11 cellular contexts compared by ENCODE assay signal in the genomic region with DNA sequence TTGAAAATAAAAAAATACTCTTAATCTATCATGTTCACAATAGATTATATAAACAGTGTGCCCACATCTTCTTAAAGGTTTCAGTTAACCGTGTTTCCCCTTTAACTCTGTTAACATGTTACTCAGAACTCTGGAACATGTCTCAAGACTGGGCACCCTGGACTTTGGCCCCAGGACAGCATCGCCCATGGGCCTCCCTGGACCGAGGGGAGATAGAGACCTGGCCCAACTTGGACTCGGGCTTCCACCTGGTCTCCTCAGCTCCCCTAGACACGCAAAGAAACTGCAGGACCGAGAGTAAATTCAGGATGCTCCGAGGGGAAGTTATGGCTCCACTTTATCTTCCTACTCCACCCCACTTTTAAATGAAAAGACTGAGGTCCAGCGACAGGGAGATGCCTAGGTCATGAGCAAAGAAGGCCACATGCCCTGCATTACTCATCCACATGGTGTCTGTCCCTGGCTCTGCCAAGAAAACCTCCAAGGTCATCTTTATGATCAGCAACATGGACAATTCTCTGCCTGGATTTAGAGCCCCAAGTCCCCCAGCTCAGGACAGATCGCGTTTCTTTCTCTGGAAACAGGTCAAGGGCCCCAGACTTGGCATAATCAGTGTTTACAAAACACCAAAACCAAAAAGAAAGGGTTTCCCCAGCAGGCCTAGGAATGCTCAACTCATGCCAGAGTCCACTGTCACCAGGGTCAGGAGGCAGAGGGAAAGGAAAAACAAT. TPM values are rescaled to one million over a fixed set of nuclear protein-coding genes. Genes with fewer than 3 reads are reported as not detected.
DNase-seq lines count a peak whose midpoint lies in the region; TF ChIP-seq lines count a peak whose summit lies in the region.
"Had no signal": no experiment of that assay in that cellular context is flagged by ENCODE, and none has a peak within 500 bp of the region (broad histone marks: within the 10 kb centered on the region; RNA-seq: fewer than 3 reads in every experiment).

No MANE protein-coding gene starts in this region.

- peak overlapping the region; percentile 75 for H3K27ac ChIP-seq in ACC112 (ENCODE audit: low read depth, low read length)
- H3K27ac ChIP-seq in RWPE1, result 0 out of 2 replicates have a peak overlapping the region, but pooled peaks have one; percentile 1
- H3K27ac ChIP-seq in ovary, result peak overlapping the region; percentile 51 to 60
- H3K27ac ChIP-seq: C4-2B had no signal

- H3K4me3 ChIP-seq in ACC112 (ENCODE audit: low read depth, low read length), result peak overlapping the region; percentile 8; the same call in 1 of the 2 replicates
- no peak overlapping the region for H3K4me3 ChIP-seq in fibroblast of villous mesenchyme (ENCODE audit: low read depth, low read length)
- no peak overlapping the region for H3K4me3 ChIP-seq in ovary

- TF ChIP-seq CTCF in RWPE1 (conservative IDR thresholded peaks at IDR 0.05; ENCODE audit: low read depth) (no peak), fibroblast of villous mesenchyme (IDR thresholded peaks at IDR 0.05; ENCODE audit: insufficient read depth, low read depth, low read length) (no peak), ovary (IDR thresholded peaks at IDR 0.05) (no peak), GM13976 (IDR thresholded peaks at IDR 0.05; ENCODE audit: borderline replicate concordance, control extremely low read depth, extremely low read depth, insufficient read depth, missing control alignments) (no peak)

- H2AFZ ChIP-seq in ACC112 (ENCODE audit: low read length, unreplicated experiment), result no peak overlapping the region

- TF ChIP-seq POLR2A in ovary (IDR thresholded peaks at IDR 0.05), result no peak

- H3K36me3 ChIP-seq in ACC112 (ENCODE audit: insufficient read depth, low read length) (peaks cover 36% of the 10 kb centered on the region), ovary (no peaks in the 10 kb centered on the region)

- DNase-seq in RWPE1 (ENCODE audit: low spot score), result no peak
- peak; percentile 87 for DNase-seq in fibroblast of villous mesenchyme (ENCODE audit: low read depth)
- peak; percentile 62 to 79 (median 72) for DNase-seq in ovary
- no peak for DNase-seq in NCI-H524 treated with DMSO at 0.1 percent for 48 hours (lab: John Stamatoyannopoulos, UW)
- no peak for DNase-seq in LoVo (ENCODE audit: low spot score)
- DNase-seq in activated CD4-positive, alpha-beta T cell treated with anti-CD3 and anti-CD28 coated beads for 4 hours, result no peak
- DNase-seq in GM13976 (ENCODE audit: low spot score), result no peak
- DNase-seq: activated CD4-positive, CD25-positive, alpha-beta regulatory T cell; NCI-H526 had no signal

- no peaks in the 10 kb centered on the region for H3K9me3 ChIP-seq in ovary

- TF ChIP-seq EP300 in ovary (IDR thresholded peaks at IDR 0.05), result no peak

- H3K4me1 ChIP-seq in ACC112 (ENCODE audit: control insufficient read depth, insufficient read depth, low read length, unreplicated experiment), result peaks cover 40% of the 10 kb centered on the region
- peaks cover 28% of the 10 kb centered on the region for H3K4me1 ChIP-seq in ovary (ENCODE audit: insufficient read depth)

- in situ Hi-C loops in GM13976 (cut with MboI; ENCODE audit: low sequenced_read_pairs, unreplicated experiment), result no loop called here

- WGBS in ovary, 3 donors, result 19 to 32% (median 19%) methylated on average over 10 of the region's 10 CpGs

- H3K27me3 ChIP-seq in ACC112 (ENCODE audit: insufficient read depth, low read length) (no peaks in the 10 kb centered on the region), ovary (no peaks in the 10 kb centered on the region)

- intact Hi-C loops in ovary (cut with DNase I), result loop anchor here in 1 of 4 donors (5.0 kb wide), 1 partner anchor 35 kb away; no protein-coding TSS in a partner anchor

- CTCF ChIA-PET in RWPE1 (lab: Yijun Ruan, JAX), result interaction anchor here (1.1 to 5.2 kb wide), 2 partner anchors 10 to 14 kb away, joined by 3 to 24 read pairs; no protein-coding TSS in a partner anchor

- POLR2A ChIA-PET in RWPE1 (lab: Yijun Ruan, JAX; ENCODE audit: low non-redundant PET), result no interaction called here

- H3K79me2 ChIP-seq in ACC112 (ENCODE audit: control insufficient read depth, insufficient read depth, low read length, unreplicated experiment), result no peaks in the 10 kb centered on the region

RNA-seq across cellular contexts. Expression of a gene that starts 17.3 kb away (rescaled TPM):
- 3.5 and 3.9 TPM in 2 replicates for total RNA-seq in fibroblast of villous mesenchyme
- total RNA-seq in ovary, result 100 to 1,000 TPM; 110 to 380 (median 269) TPM
- polyA plus RNA-seq in ovary, result 100 to 1,000 TPM; 635 to 827 TPM

RNA-seq across cellular contexts. Expression of a gene that starts 43.1 kb away (rescaled TPM):
- total RNA-seq in fibroblast of villous mesenchyme, result 88.3 and 108 TPM in 2 replicates
- total RNA-seq in ovary, result 10 to 100 TPM; 39.4 to 89.7 (median 69.9) TPM
- polyA plus RNA-seq in ovary, result 10 to 100 TPM; 51.0 to 57.6 TPM

Comparison
In these comparisons a context has a peak if more than half of its experiments do, and no peak if none do; other contexts are left out.
1. H3K27ac ChIP-seq: peak in every context shown above with its lines; median percentile 75 in ACC112; 56 in ovary; 1 in RWPE1.
2. DNase-seq: peak in fibroblast of villous mesenchyme (single experiment) and ovary (5 of 5); none in RWPE1 (single experiment), NCI-H524 treated with DMSO at 0.1 percent for 48 hours (single experiment), LoVo (single experiment), activated CD4-positive, alpha-beta T cell treated with anti-CD3 and anti-CD28 coated beads for 4 hours (0 of 2) and GM13976 (single experiment).
3. RNA of a gene that starts 17.3 kb away (total RNA-seq): 110 to 380 TPM in ovary; 3.5 to 3.9 TPM in fibroblast of villous mesenchyme; every median in the first group is over 10 times any median in the second.